8 cellular contexts compared by ENCODE assay signal in the genomic region with DNA sequence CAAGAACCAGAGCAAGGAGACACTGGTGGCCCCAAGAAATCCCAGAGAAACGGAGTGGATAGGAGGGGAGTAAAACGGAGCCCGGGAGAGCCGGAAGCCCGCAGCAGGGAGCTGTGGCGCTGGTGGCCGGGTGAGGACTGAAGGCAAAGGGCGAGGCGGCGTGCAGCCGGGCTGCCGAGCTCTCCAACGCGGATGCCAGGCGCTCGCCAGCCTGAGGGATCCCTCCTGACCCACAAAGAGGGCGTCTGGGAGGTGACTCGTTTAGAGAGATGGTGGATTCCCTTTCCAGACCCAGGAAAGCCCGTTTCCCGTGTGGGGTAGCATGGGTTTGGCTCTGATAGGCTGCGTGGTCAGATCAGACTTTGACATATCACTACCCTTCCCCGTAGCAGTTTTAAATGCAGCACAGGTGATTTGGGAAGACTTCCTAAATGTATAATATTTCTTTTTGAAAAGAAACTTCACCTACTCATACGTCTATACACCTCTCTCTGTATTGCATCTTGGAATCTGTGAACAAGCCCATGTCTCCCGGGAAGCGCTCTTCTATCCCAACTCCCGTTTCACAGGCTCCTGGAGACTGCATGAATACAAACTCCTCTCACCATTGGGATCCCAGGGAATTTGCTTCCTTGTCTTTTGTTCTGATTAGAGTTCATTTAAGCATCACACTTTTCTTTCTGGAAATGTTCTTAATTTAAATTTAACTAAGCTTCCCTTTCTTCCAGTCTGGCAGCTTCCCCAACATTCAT.
DNase-seq lines count a peak whose midpoint lies in the region; ATAC-seq and TF ChIP-seq lines count a peak whose summit lies in the region.

No MANE protein-coding gene starts in this region.

- TF ChIP-seq CTCF in sigmoid colon (IDR thresholded peaks at IDR 0.05): no peak

- ATAC-seq in right cardiac atrium (peak; percentile 52 to 56), GM18868 (IDR thresholded peaks at IDR 0.05; ENCODE audit: unreplicated experiment) (no peak)

- TF ChIP-seq EP300 in sigmoid colon (IDR thresholded peaks at IDR 0.05): no peak

- DNase-seq in activated T-cell treated with anti-CD3 and anti-CD28 coated beads for 48 hours (ENCODE audit: low read depth) (peak; percentile 30), activated T-cell treated with anti-CD3 and anti-CD28 coated beads for 4 hours (no peak), NCI-H128 (lab: John Stamatoyannopoulos, UW; ENCODE audit: unreplicated experiment) (peak; percentile 8), right cardiac atrium (peak; percentile 58 to 79 (median 68)), sigmoid colon (peak; percentile 68), activated gamma-delta T cell (lab: John Stamatoyannopoulos, UW) (no peak)

- H3K9me3 ChIP-seq in right cardiac atrium (ENCODE audit: control insufficient read depth, low read length): no peaks in the 10 kb centered on the region
- no peaks in the 10 kb centered on the region for H3K9me3 ChIP-seq in sigmoid colon

- H3K27ac ChIP-seq in right cardiac atrium (ENCODE audit: low read length) (peak overlapping the region; percentile 87), sigmoid colon (peak overlapping the region; percentile 76 to 88 (median 84))

- H3K36me3 Mint-ChIP-seq in activated naive CD8-positive, alpha-beta T cell: no peaks in the 10 kb centered on the region

- no peaks in the 10 kb centered on the region for H3K9me3 Mint-ChIP-seq in activated naive CD8-positive, alpha-beta T cell (ENCODE audit: low read depth)

- peaks cover 8% of the 10 kb centered on the region for H3K4me1 ChIP-seq in right cardiac atrium (ENCODE audit: control insufficient read depth, insufficient read depth, low read length)
- H3K4me1 ChIP-seq in sigmoid colon: peaks cover 0 to 38% (median 23%) of the 10 kb centered on the region in 4 donors

- peaks cover 27% of the 10 kb centered on the region for H3K4me1 Mint-ChIP-seq in activated naive CD8-positive, alpha-beta T cell (ENCODE audit: low read depth)

- WGBS in right cardiac atrium: 19% methylated on average over 26 of the region's 26 CpGs
- WGBS in sigmoid colon, 2 donors: 3 to 11% methylated on average over 26 of the region's 26 CpGs

- H3K27me3 ChIP-seq in right cardiac atrium (ENCODE audit: control insufficient read depth, insufficient read depth) (no peaks in the 10 kb centered on the region), sigmoid colon (no peaks in the 10 kb centered on the region)

- peaks cover 12% of the 10 kb centered on the region for H3K27me3 Mint-ChIP-seq in activated naive CD8-positive, alpha-beta T cell

- no peak for TF ChIP-seq POLR2A in sigmoid colon (IDR thresholded peaks at IDR 0.05)

- no peak overlapping the region for H3K27ac Mint-ChIP-seq in activated naive CD8-positive, alpha-beta T cell

- no peaks in the 10 kb centered on the region for H3K36me3 ChIP-seq in sigmoid colon

- intact Hi-C loops in right cardiac atrium (cut with DNase I) (loop anchor here (5.0 to 10.0 kb wide), 4 partner anchors 75 to 145 kb away; no protein-coding TSS in a partner anchor), sigmoid colon (cut with DNase I) (loop anchor here (5.0 kb wide), 3 partner anchors 77 to 207 kb away; a partner anchor contains a TSS)

- H3K4me3 ChIP-seq in right cardiac atrium (ENCODE audit: low read length) (peak overlapping the region; percentile 92), sigmoid colon (peak overlapping the region; percentile 72 to 89 (median 78))

- H3K4me3 Mint-ChIP-seq in activated naive CD8-positive, alpha-beta T cell: peak overlapping the region; percentile 86

Comparison
In these comparisons a context has a peak if more than half of its experiments do, and no peak if none do; other contexts are left out.
1. DNase-seq: peak in activated T-cell treated with anti-CD3 and anti-CD28 coated beads for 48 hours (single experiment), NCI-H128 (single experiment), right cardiac atrium (3 of 3) and sigmoid colon (single experiment); none in activated T-cell treated with anti-CD3 and anti-CD28 coated beads for 4 hours (single experiment) and activated gamma-delta T cell (single experiment).